14 cellular contexts compared by ENCODE assay signal in the genomic region with DNA sequence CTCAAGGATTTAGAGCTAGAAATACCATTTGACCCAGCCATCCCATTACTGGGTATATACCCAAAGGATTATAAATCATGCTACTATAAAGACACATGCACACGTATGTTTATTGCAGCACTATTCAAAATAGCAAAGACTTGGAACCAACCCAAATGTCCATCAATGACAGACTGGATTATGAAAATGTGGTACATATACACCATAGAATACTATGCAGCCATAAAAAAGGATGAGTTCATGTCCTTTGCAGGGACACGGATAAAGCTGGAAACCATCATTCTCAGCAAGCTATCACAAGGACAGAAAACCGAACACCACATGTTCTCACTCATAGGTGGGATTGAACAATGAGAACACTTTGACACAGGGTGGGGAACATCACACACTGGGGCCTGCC. TPM values are rescaled to one million over a fixed set of nuclear protein-coding genes. Genes with fewer than 3 reads are reported as not detected.
"Had no signal": no experiment of that assay in that cellular context is flagged by ENCODE, and none has a peak within 500 bp of the region (broad histone marks: within the 10 kb centered on the region; RNA-seq: fewer than 3 reads in every experiment).

No MANE protein-coding gene starts in this region.

RNA-seq across cellular contexts. Expression of gene C1orf105, which starts 16.7 kb away (rescaled TPM):
- total RNA-seq: activated B cell treated with CpG ODN at 0.5 μM for 24 hours; activated CD4-positive, alpha-beta memory T cell treated with anti-CD3 and anti-CD28 coated beads for 36 hours; activated CD4-positive, alpha-beta memory T cell treated with anti-CD3 and anti-CD28 coated beads, Interleukin-2, amount 10 ng/mL, durations not matched to agents 7 days and 5 days; activated CD4-positive, alpha-beta T cell treated with anti-CD3 and anti-CD28 coated beads for 36 hours; activated CD4-positive, alpha-beta T cell treated with anti-CD3 and anti-CD28 coated beads, Interleukin-2, amount 10 ng/mL, durations not matched to agents 24 days and 14 days; activated CD4-positive, alpha-beta T cell treated with anti-CD3 and anti-CD28 coated beads, Interleukin-2, amount 10 ng/mL, durations not matched to agents 7 days and 5 days; activated CD8-positive, alpha-beta memory T cell treated with anti-CD3 and anti-CD28 coated beads for 36 hours; activated CD8-positive, alpha-beta memory T cell treated with anti-CD3 and anti-CD28 coated beads, Interleukin-2, amount 10 ng/mL, durations not matched to agents 7 days and 5 days; activated CD8-positive, alpha-beta T cell treated with anti-CD3 and anti-CD28 coated beads for 36 hours; activated CD8-positive, alpha-beta T cell treated with anti-CD3 and anti-CD28 coated beads, Interleukin-2, amount 10 ng/mL, durations not matched to agents 7 days and 5 days; T-helper 1 cell treated with Interleukin-12 subunit alpha and Interleukin-12 subunit beta and Interleukin-4 antibody, amounts not matched to agents 30 ng/mL and 1 ng/mL, for 36 hours; T-helper 17 cell; T-helper 2 cell treated with Interferon-gamma antibody and Interleukin-4, amounts not matched to agents 100 ng/mL and 5 ng/mL, for 36 hours; WTC11 had no signal
